Comparison of ENCODE assay signal across 8 cellular contexts in the genomic region with DNA sequence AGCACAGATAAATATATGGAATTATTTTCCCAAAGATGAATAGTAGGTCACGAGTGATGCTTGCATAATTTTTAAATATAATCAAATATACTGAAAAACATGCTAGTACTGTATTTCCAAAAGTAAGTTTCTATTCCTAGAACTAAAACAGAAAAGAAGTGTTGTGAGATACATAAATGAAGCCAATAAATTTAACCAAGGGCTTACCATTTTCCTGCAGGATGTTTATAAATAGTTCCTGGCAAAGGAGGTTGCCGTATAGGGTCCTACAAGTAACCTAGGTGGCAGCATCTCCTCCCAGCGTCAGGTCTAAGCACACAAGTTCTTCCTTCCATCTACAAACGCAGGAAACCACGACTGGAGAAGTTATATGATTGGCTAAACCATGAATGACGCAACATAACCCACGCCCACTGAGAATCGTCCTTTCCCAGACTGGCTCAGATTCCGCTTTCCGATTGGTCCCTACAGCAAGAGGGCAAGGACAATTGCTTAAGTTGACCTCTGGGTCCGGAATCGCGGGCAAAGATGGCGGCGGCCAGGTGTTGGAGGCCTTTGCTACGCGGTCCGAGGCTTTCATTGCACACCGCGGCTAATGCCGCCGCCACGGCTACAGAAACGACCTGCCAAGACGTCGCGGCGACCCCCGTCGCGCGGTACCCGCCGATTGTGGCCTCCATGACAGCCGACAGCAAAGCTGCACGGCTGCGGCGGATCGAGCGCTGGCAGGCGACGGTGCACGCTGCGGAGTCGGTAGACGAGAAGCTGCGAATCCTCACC. TPM values are rescaled to one million over a fixed set of nuclear protein-coding genes. Genes with fewer than 3 reads are reported as not detected.
DNase-seq lines count a peak whose midpoint lies in the region; TF ChIP-seq lines count a peak whose summit lies in the region.

Gene MRPS30, plus strand, starts transcription at position 513 of the 780 bp plus-strand sequence. Its CDS starts 16 bp downstream, at position 529.

- H3K4me2 ChIP-seq in SK-N-SH: peak within 1 kb of the TSS; percentile 92

- H3K9me2 ChIP-seq in SK-N-SH: no peaks in the 10 kb centered on the region

- H3K4me3 ChIP-seq in GM06990 (replicated peaks; ENCODE audit: low read depth, low read length) (peak within 1 kb of the TSS; percentile 97), NB4 (ENCODE audit: low read depth, low read length) (peak within 1 kb of the TSS; percentile 85), SK-N-SH (ENCODE audit: low read depth in 2 of 2, low read length in 1 of 2) (peak within 1 kb of the TSS; percentile 94 to 99), testis (peak within 1 kb of the TSS; percentile 80 to 98)

- H3K9me3 ChIP-seq in SK-N-SH (no peaks in the 10 kb centered on the region), testis (no peaks in the 10 kb centered on the region)

- WGBS in SK-N-SH (ENCODE audit: low lambda C conversion rate): under 1% methylated on average over 25 of the region's 47 CpGs
- WGBS in testis, 2 donors: 1% methylated on average over 41 to 46 of the region's 47 CpGs

- peaks cover 24% of the 10 kb centered on the region for H3K4me1 Mint-ChIP-seq in HFFc6 (ENCODE audit: low read depth)
- H3K4me1 Mint-ChIP-seq in activated naive CD4-positive, alpha-beta T cell treated with anti-CD3 and anti-CD28 coated beads, Interleukin-2, amount 50 U/mL, for 24 hours: peaks cover 43% of the 10 kb centered on the region

- TF ChIP-seq EP300 in SK-N-SH (IDR thresholded peaks at IDR 0.05; ENCODE audit: borderline replicate concordance in 1 of 2, low read depth in 1 of 2, low read length in 1 of 2): 0 out of 4 replicates have a peak, but pooled peaks of 1 of the 2 experiments have one; percentile 23

- H3K9ac ChIP-seq in SK-N-SH: peak within 1 kb of the TSS; percentile 80

- CTCF ChIA-PET in SK-N-SH (lab: Yijun Ruan, JAX): interaction anchor here (0.9 kb wide), 1 partner anchor 17 kb away, joined by 4 read pairs; no protein-coding TSS in a partner anchor

- H3K27me3 Mint-ChIP-seq in HFFc6 (ENCODE audit: insufficient read depth): peaks cover 2% of the 10 kb centered on the region
- no peaks in the 10 kb centered on the region for H3K27me3 Mint-ChIP-seq in activated naive CD4-positive, alpha-beta T cell treated with anti-CD3 and anti-CD28 coated beads, Interleukin-2, amount 50 U/mL, for 24 hours

- H3K27ac ChIP-seq in SK-N-SH (ENCODE audit: low read depth in 2 of 2, low read length in 1 of 2) (peak within 1 kb of the TSS; percentile 50 to 89; a peak in 3 of 4 replicates), testis (peak within 1 kb of the TSS; percentile 81 to 93)

- TF ChIP-seq CTCF in GM06990 (IDR thresholded peaks at IDR 0.05; ENCODE audit: insufficient read depth, low read length, poor library complexity, severe bottlenecking) (peak; percentile 57), HFFc6 (IDR thresholded peaks at IDR 0.05) (peak; percentile 68), NB4 (IDR thresholded peaks at IDR 0.05; ENCODE audit: low read depth, low read length) (peak; percentile 54), SK-N-SH (IDR thresholded peaks at IDR 0.05) (peak; percentile 56), testis (IDR thresholded peaks at IDR 0.05) (peak in 2 of 3 experiments; percentile 34 to 48)

- H3K27me3 ChIP-seq in GM06990 (replicated peaks; ENCODE audit: control insufficient read depth, insufficient read depth, low read length): no peaks in the 10 kb centered on the region
- H3K27me3 ChIP-seq in SK-N-SH (ENCODE audit: insufficient read depth): no peaks in the 10 kb centered on the region
- H3K27me3 ChIP-seq in testis: no peaks in the 10 kb centered on the region

- POLR2A ChIA-PET in SK-N-SH (lab: Yijun Ruan, JAX): interaction anchor here (0.6 to 1.5 kb wide), 2 partner anchors 13 to 61 kb away, joined by 3 to 4 read pairs; no protein-coding TSS in a partner anchor

- H4K20me1 ChIP-seq in SK-N-SH (ENCODE audit: insufficient read depth): no peaks in the 10 kb centered on the region

- peak; percentile 89 for TF ChIP-seq POLR2A in NB4 (IDR thresholded peaks at IDR 0.05; ENCODE audit: extremely low read depth, insufficient read length)
- TF ChIP-seq POLR2A in testis (IDR thresholded peaks at IDR 0.05): peak; percentile 42

- DNase-seq in GM06990 (ENCODE audit: extremely low read depth, insufficient read length) (peak; percentile 91), HFFc6 (peak; percentile 98), NB4 (ENCODE audit: low read depth) (peak; percentile 99), SK-N-SH (peak; percentile 88), globus pallidus (ENCODE audit: low spot score) (peak; percentile 99), occipital lobe (lab: John Stamatoyannopoulos, UW) (peak; percentile 96), testis (peak; percentile 98)

- intact Hi-C loops in testis (cut with DNase I; ENCODE audit: low total_unique reads): no loop called here

- peaks cover 0 to 12% of the 10 kb centered on the region in 2 experiments; a peak in 3 of 4 replicates for H3K4me1 ChIP-seq in SK-N-SH (ENCODE audit: control insufficient read depth in 1 of 2, insufficient read depth in 2 of 2, low read depth in 1 of 2, low read length in 1 of 2)
- peaks cover 7% of the 10 kb centered on the region for H3K4me1 ChIP-seq in testis

- peak within 1 kb of the TSS; percentile 89 for H2AFZ ChIP-seq in SK-N-SH (ENCODE audit: low read depth)

- peak within 1 kb of the TSS; percentile 89 for H3K27ac Mint-ChIP-seq in HFFc6
- H3K27ac Mint-ChIP-seq in activated naive CD4-positive, alpha-beta T cell treated with anti-CD3 and anti-CD28 coated beads, Interleukin-2, amount 50 U/mL, for 24 hours: peak within 1 kb of the TSS; percentile 90

- no peaks in the 10 kb centered on the region for H3K9me3 Mint-ChIP-seq in HFFc6
- H3K9me3 Mint-ChIP-seq in activated naive CD4-positive, alpha-beta T cell treated with anti-CD3 and anti-CD28 coated beads, Interleukin-2, amount 50 U/mL, for 24 hours: no peaks in the 10 kb centered on the region

- H3K36me3 Mint-ChIP-seq in HFFc6 (ENCODE audit: low read depth): peaks cover 17% of the 10 kb centered on the region
- peaks cover 3% of the 10 kb centered on the region for H3K36me3 Mint-ChIP-seq in activated naive CD4-positive, alpha-beta T cell treated with anti-CD3 and anti-CD28 coated beads, Interleukin-2, amount 50 U/mL, for 24 hours

- H3K36me3 ChIP-seq in GM06990 (ENCODE audit: control insufficient read depth, insufficient read depth, low read length) (no peaks in the 10 kb centered on the region; the same call in 1 of the 2 replicates), SK-N-SH (replicated peaks in 1 of 2; ENCODE audit: control insufficient read depth in 1 of 2, insufficient read depth in 2 of 2, low read length in 1 of 2) (peaks cover 26 to 28% of the 10 kb centered on the region in 2 experiments), testis (ENCODE audit: low read depth, missing control alignments) (no peaks in the 10 kb centered on the region)

- H3K4me3 Mint-ChIP-seq in HFFc6: peak within 1 kb of the TSS; percentile 98
- peak within 1 kb of the TSS; percentile 97 for H3K4me3 Mint-ChIP-seq in activated naive CD4-positive, alpha-beta T cell treated with anti-CD3 and anti-CD28 coated beads, Interleukin-2, amount 50 U/mL, for 24 hours

- TF ChIP-seq RAD21 in SK-N-SH (IDR thresholded peaks at IDR 0.05; ENCODE audit: low read length): peak; percentile 37

- H3F3A ChIP-seq in SK-N-SH (replicated peaks; ENCODE audit: insufficient read depth): peaks cover 7% of the 10 kb centered on the region

- H3K79me2 ChIP-seq in SK-N-SH (ENCODE audit: insufficient read depth): peaks cover 45% of the 10 kb centered on the region

TF ChIP-seq in SK-N-SH, 30 proteins besides CTCF, POLR2A, EP300 and RAD21:
- TF ChIP-seq NRF1 (IDR thresholded peaks at IDR 0.05; ENCODE audit: low read depth, low read length) (no peak), POLR2AphosphoS5 (IDR thresholded peaks at IDR 0.05; ENCODE audit: low read depth, low read length) (peak; percentile 76), FOSL2 (IDR thresholded peaks at IDR 0.05; ENCODE audit: borderline replicate concordance, low read depth) (no peak), RFX5 (IDR thresholded peaks at IDR 0.05; ENCODE audit: low read length) (peak; percentile 94), GABPA (IDR thresholded peaks at IDR 0.05; ENCODE audit: low read depth) (peak; percentile 55), YY1 (IDR thresholded peaks at IDR 0.05; ENCODE audit: low read depth) (peak; percentile 96), CHD2 (IDR thresholded peaks at IDR 0.05; ENCODE audit: low read length, partially characterized antibody) (peak; percentile 71), EZH2phosphoT487 (IDR thresholded peaks at IDR 0.05; ENCODE audit: borderline replicate concordance, low read depth) (no peak), MXI1 (IDR thresholded peaks at IDR 0.05; ENCODE audit: low read depth, low read length) (peak; percentile 69; the same call in 1 of the 2 replicates), TAF1 (IDR thresholded peaks at IDR 0.05; ENCODE audit: borderline replicate concordance, low read depth, low read length) (peak; percentile 61), SMC3 (IDR thresholded peaks at IDR 0.05; ENCODE audit: low read depth, low read length) (peak; percentile 25; the same call in 1 of the 2 replicates), ELF1 (IDR thresholded peaks at IDR 0.05) (peak; percentile 64), RCOR1 (IDR thresholded peaks at IDR 0.05; ENCODE audit: low read length) (0 out of 2 replicates have a peak, but pooled peaks have one; percentile 4)
- TF ChIP-seq, protein P1, sequence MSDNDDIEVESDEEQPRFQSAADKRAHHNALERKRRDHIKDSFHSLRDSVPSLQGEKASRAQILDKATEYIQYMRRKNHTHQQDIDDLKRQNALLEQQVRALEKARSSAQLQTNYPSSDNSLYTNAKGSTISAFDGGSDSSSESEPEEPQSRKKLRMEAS (IDR thresholded peaks at IDR 0.05; ENCODE audit: low read depth): peak; percentile 54; the same call in 1 of the 2 replicates
- TF ChIP-seq, protein P2, sequence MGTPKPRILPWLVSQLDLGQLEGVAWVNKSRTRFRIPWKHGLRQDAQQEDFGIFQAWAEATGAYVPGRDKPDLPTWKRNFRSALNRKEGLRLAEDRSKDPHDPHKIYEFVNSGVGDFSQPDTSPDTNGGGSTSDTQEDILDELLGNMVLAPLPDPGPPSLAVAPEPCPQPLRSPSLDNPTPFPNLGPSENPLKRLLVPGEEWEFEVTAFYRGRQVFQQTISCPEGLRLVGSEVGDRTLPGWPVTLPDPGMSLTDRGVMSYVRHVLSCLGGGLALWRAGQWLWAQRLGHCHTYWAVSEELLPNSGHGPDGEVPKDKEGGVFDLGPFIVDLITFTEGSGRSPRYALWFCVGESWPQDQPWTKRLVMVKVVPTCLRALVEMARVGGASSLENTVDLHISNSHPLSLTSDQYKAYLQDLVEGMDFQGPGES (IDR thresholded peaks at IDR 0.05; ENCODE audit: low read depth, low read length): peak; percentile 58; the same call in 1 of the 2 replicates

RNA-seq across cellular contexts. Expression of gene MRPS30, which starts in this region (rescaled TPM):
- total RNA-seq in HFFc6 (2021; fragmentation: NEBNext Ultra II Directional; extraction: Animal tissue kit (Norgen Biotek cat#: 25700)): 10 to 100 TPM; 28.3 to 33.7 (median 30.9) TPM
- 16.3 and 18.3 TPM in 2 replicates for polyA plus RNA-seq in SK-N-SH (2012; rRNA removed)
- 19.1 and 20.0 TPM in 2 replicates for polyA plus RNA-seq in SK-N-SH (2012; cell fraction: cytosol; rRNA removed)
- polyA plus RNA-seq in SK-N-SH (2012; cell fraction: nucleus; rRNA removed): 15.1 and 16.2 TPM in 2 replicates
- 185 TPM for total RNA-seq in occipital lobe
- 10 to 100 TPM; 63.9 to 68.5 TPM for total RNA-seq in testis
- polyA plus RNA-seq in testis (ENCODE audit: insufficient read depth, low read depth, low replicate concordance): 43.9 TPM

Comparison
In these comparisons a context has a peak if more than half of its experiments do, and no peak if none do; other contexts are left out.
1. Peak in every context shown above with its lines: DNase-seq, H3K4me3 ChIP-seq and H3K27ac ChIP-seq.